Comparison of ENCODE assay signal across 9 cellular contexts in genomic region chr6:84773431-84774173, GRCh38. TPM values are rescaled to one million over a fixed set of nuclear protein-coding genes. Genes with fewer than 3 reads are reported as not detected.
DNase-seq lines count a peak whose midpoint lies in the region; ATAC-seq, FAIRE-seq and TF ChIP-seq lines count a peak whose summit lies in the region.
"Had no signal": no experiment of that assay in that cellular context is flagged by ENCODE, and none has a peak within 500 bp of the region (broad histone marks: within the 10 kb centered on the region; RNA-seq: fewer than 3 reads in every experiment).

No MANE protein-coding gene starts in this region.

- TF ChIP-seq CTCF in fibroblast of pulmonary artery (IDR thresholded peaks at IDR 0.05; ENCODE audit: low read length, missing control alignments) = no peak
- no peak for TF ChIP-seq CTCF in pancreas (IDR thresholded peaks at IDR 0.05)

- intact Hi-C loops in pancreas (cut with DNase I) = no loop called here

- no peak overlapping the region for H3K27ac ChIP-seq in pancreas

- no peak for TF ChIP-seq POLR2A in GM12891 (IDR thresholded peaks at IDR 0.05; ENCODE audit: low read depth, low read length)

- ATAC-seq in pancreas = peak; percentile 54 to 68 (median 66)
- no peak for ATAC-seq in HG02763 (IDR thresholded peaks at IDR 0.05; ENCODE audit: unreplicated experiment)

- no peaks in the 10 kb centered on the region for H3K9me3 ChIP-seq in pancreas

- FAIRE-seq in pancreas (lab: Jason Lieb, UNC) (no peak), GM12891 (lab: Jason Lieb, UNC) (no peak)
- FAIRE-seq: islet of Langerhans had no signal

- no peaks in the 10 kb centered on the region for H3K4me1 ChIP-seq in pancreas

- H3K4me3 ChIP-seq in fibroblast of pulmonary artery (replicated peaks; ENCODE audit: low read depth, low read length) (peak overlapping the region; percentile 59), pancreas (peak overlapping the region; percentile 4 to 48 (median 28))

- WGBS in pancreas, 2 donors = 3% methylated on average over 68 to 69 of the region's 69 CpGs

- peak; percentile 46 for DNase-seq in GM03348 (ENCODE audit: low spot score)
- peak; percentile 12 for DNase-seq in NCI-H2171 treated with DMSO at 0.1 percent for 48 hours (lab: John Stamatoyannopoulos, UW)
- peak; percentile 73 for DNase-seq in fibroblast of pulmonary artery (ENCODE audit: low read depth)
- DNase-seq in pancreas = peak in 4 of 6 donors; percentile 14 to 72 (median 44)
- DNase-seq in OCI-M1 (lab: John Stamatoyannopoulos, UW) = no peak
- DNase-seq in amygdala (lab: John Stamatoyannopoulos, UW) = no peak
- no peak for DNase-seq in GM12891 (ENCODE audit: insufficient read length, low spot score)

- peaks cover 16 to 63% (median 31%) of the 10 kb centered on the region in 4 donors for H3K27me3 ChIP-seq in pancreas

- H3K36me3 ChIP-seq in pancreas = no peaks in the 10 kb centered on the region

TF ChIP-seq in GM12891, 5 proteins besides CTCF, POLR2A, EP300 and RAD21:
- TF ChIP-seq PAX5 (IDR thresholded peaks at IDR 0.05; ENCODE audit: insufficient read depth, low read length, severe bottlenecking) (no peak), SPI1 (IDR thresholded peaks at IDR 0.05; ENCODE audit: low read depth, low read length) (no peak), TAF1 (IDR thresholded peaks at IDR 0.05; ENCODE audit: low read depth, low read length) (no peak), POLR2AphosphoS5 (IDR thresholded peaks at IDR 0.05; ENCODE audit: low read depth, low read length) (no peak), POU2F2 (IDR thresholded peaks at IDR 0.05; ENCODE audit: low read depth, low read length) (no peak)

RNA-seq across cellular contexts. Expression of gene TBX18, which starts 9.2 kb away (rescaled TPM):
- under 1 TPM in 5 of 6 donors, not detected in 1; 0.08 to 0.84 (median 0.34) TPM for total RNA-seq in pancreas
- under 1 TPM; 0.63 to 0.80 TPM for polyA plus RNA-seq in pancreas
- polyA plus RNA-seq in GM12891 (2012; ENCODE audit: low read depth, missing spikeins) = 0.05 TPM

Comparison
In these comparisons a context has a peak if more than half of its experiments do, and no peak if none do; other contexts are left out.
1. DNase-seq: peak in GM03348 (single experiment), NCI-H2171 treated with DMSO at 0.1 percent for 48 hours (single experiment), fibroblast of pulmonary artery (single experiment) and pancreas (4 of 6); none in OCI-M1 (single experiment), amygdala (0 of 56) and GM12891 (single experiment).